In the genomic region with DNA sequence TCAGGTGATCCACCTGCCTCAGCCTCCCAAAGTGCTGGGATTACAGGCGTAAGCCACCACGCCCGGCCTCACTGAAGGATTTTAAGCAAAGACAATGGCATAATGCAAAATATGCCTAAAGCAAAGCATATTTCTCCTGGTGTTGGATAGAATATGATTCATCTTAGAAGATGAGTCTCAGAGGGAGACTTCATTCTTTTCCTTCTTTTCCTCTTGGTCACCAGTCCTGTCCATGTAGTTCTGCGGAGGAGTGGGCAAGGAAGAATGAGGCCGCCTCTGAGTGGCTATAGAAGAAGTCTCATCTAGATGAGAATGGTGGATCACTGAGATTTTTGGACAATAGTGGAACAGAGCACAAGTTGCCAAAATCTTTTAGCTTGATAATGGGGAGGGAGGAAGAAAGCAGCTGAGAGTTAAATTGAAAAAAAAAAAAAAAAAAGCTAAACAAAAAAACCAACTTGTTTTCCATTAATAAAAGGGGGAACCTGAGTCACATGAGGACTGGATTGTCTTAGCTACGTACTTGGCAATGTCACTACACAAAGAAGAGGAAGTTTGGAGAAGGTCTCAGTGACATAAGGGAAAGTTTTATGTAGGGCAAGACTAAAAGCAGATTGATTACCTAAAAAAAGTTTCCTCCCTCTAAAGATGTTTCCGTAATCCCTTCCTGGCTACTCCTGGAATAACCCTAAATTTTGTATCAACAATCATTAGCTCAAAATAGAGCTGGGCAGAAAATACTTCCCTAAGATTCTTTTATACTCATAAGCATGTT, we compare ENCODE assay signal across 14 cellular contexts. TPM values are rescaled to one million over a fixed set of nuclear protein-coding genes. Genes with fewer than 3 reads are reported as not detected.
A peak's percentile ranks its signal among the peaks of the same experiment; 100 is the strongest.
DNase-seq lines count a peak whose midpoint lies in the region; ATAC-seq and TF ChIP-seq lines count a peak whose summit lies in the region.
"Had no signal": no experiment of that assay in that cellular context is flagged by ENCODE, and none has a peak within 500 bp of the region (broad histone marks: within the 10 kb centered on the region; RNA-seq: fewer than 3 reads in every experiment).

No MANE protein-coding gene starts in this region.

- peaks cover 56% of the 10 kb centered on the region for H3K4me1 Mint-ChIP-seq in activated T-cell treated with anti-CD3 and anti-CD28 coated beads, Interleukin-2, amount 50 U/mL, for 4 hours (ENCODE audit: low read depth)

- no peak for ATAC-seq in activated T-cell treated with anti-CD3 and anti-CD28 coated beads, Interleukin-2, amount 50 U/mL, for 4 hours
- ATAC-seq in gastroesophageal sphincter (peak; percentile 51), omental fat pad (ENCODE audit: low FRiP score) (no peak)
- ATAC-seq: A549; naive thymus-derived CD8-positive, alpha-beta T cell had no signal

- peaks cover 0 to 19% (median 2%) of the 10 kb centered on the region in 3 donors for H3K4me1 ChIP-seq in gastroesophageal sphincter
- H3K4me1 ChIP-seq in subcutaneous abdominal adipose tissue (ENCODE audit: control insufficient read depth in 5 of 5, insufficient read depth in 5 of 5, low read length in 5 of 5): peaks cover 2 to 34% (median 22%) of the 10 kb centered on the region in 5 donors
- peaks cover 0 to 3% of the 10 kb centered on the region in 2 donors for H3K4me1 ChIP-seq in ascending aorta
- H3K4me1 ChIP-seq: A549 had no signal

- no peaks in the 10 kb centered on the region for H3K9me3 Mint-ChIP-seq in activated T-cell treated with anti-CD3 and anti-CD28 coated beads, Interleukin-2, amount 50 U/mL, for 4 hours
- H3K9me3 Mint-ChIP-seq: naive thymus-derived CD8-positive, alpha-beta T cell had no signal

- no peaks in the 10 kb centered on the region for H3K27me3 Mint-ChIP-seq in activated T-cell treated with anti-CD3 and anti-CD28 coated beads, Interleukin-2, amount 50 U/mL, for 4 hours (ENCODE audit: low read depth)
- H3K27me3 Mint-ChIP-seq: naive thymus-derived CD8-positive, alpha-beta T cell had no signal

- H3K9me3 ChIP-seq in gastroesophageal sphincter: no peaks in the 10 kb centered on the region
- H3K9me3 ChIP-seq in subcutaneous abdominal adipose tissue (ENCODE audit: control insufficient read depth in 5 of 5, low read length in 5 of 5): no peaks in the 10 kb centered on the region
- H3K9me3 ChIP-seq in ascending aorta: no peaks in the 10 kb centered on the region
- H3K9me3 ChIP-seq: A549 had no signal

- whole genome bisulfite sequencing in gastroesophageal sphincter (ENCODE audit: low coverage in 1 of 2), 2 donors: 75 to 78% methylated on average over 4 to 5 of the region's 7 CpGs

- H3K36me3 Mint-ChIP-seq in activated T-cell treated with anti-CD3 and anti-CD28 coated beads, Interleukin-2, amount 50 U/mL, for 4 hours (ENCODE audit: insufficient read depth): peaks cover 48% of the 10 kb centered on the region

- H3K9ac ChIP-seq in subcutaneous abdominal adipose tissue (ENCODE audit: low read length in 5 of 5): no peak overlapping the region

- H3K27me3 ChIP-seq in gastroesophageal sphincter: no peaks in the 10 kb centered on the region
- H3K27me3 ChIP-seq in subcutaneous abdominal adipose tissue (ENCODE audit: control insufficient read depth in 5 of 5, insufficient read depth in 4 of 5, low read length in 5 of 5): no peaks in the 10 kb centered on the region
- H3K27me3 ChIP-seq in ascending aorta: no peaks in the 10 kb centered on the region

- TF ChIP-seq POLR2A in gastroesophageal sphincter (IDR thresholded peaks at IDR 0.05): no peak

- TF ChIP-seq EP300 in gastroesophageal sphincter (IDR thresholded peaks at IDR 0.05): no peak

- TF ChIP-seq CTCF in gastroesophageal sphincter (IDR thresholded peaks at IDR 0.05) (no peak), omental fat pad (IDR thresholded peaks at IDR 0.05) (no peak), ascending aorta (IDR thresholded peaks at IDR 0.05) (no peak)

- H3K4me3 Mint-ChIP-seq in activated T-cell treated with anti-CD3 and anti-CD28 coated beads, Interleukin-2, amount 50 U/mL, for 4 hours: peak overlapping the region; percentile 7

- H3K36me3 ChIP-seq in gastroesophageal sphincter: no peaks in the 10 kb centered on the region
- H3K36me3 ChIP-seq in subcutaneous abdominal adipose tissue (ENCODE audit: control insufficient read depth in 5 of 5, insufficient read depth in 5 of 5, low read length in 5 of 5): peaks cover 0 to 9% (median 0%) of the 10 kb centered on the region in 5 donors
- H3K36me3 ChIP-seq in ascending aorta: no peaks in the 10 kb centered on the region

- intact Hi-C loops in ascending aorta (cut with DNase I): no loop called here

- peak overlapping the region in 2 of 4 donors; percentile 19 to 22 for H3K27ac ChIP-seq in gastroesophageal sphincter
- peak overlapping the region; percentile 52 for H3K27ac ChIP-seq in subcutaneous abdominal adipose tissue (ENCODE audit: low read depth, low read length)
- H3K27ac ChIP-seq in ascending aorta: no peak overlapping the region
- H3K27ac ChIP-seq: A549, epithelial cell of prostate had no signal

- H3K4me3 ChIP-seq in gastroesophageal sphincter (no peak overlapping the region), subcutaneous abdominal adipose tissue (ENCODE audit: low read depth in 1 of 5, low read length in 5 of 5) (no peak overlapping the region), ascending aorta (no peak overlapping the region)
- H3K4me3 ChIP-seq: A549 had no signal

- no peak for DNase-seq in activated T-cell treated with anti-CD3 and anti-CD28 coated beads, Interleukin-2, amount 50 U/mL, for 4 hours
- DNase-seq in activated T-cell treated with anti-CD3 and anti-CD28 coated beads, Interleukin-2, amount 50 U/mL, for 48 hours: no peak
- DNase-seq in SIG-M5 (lab: John Stamatoyannopoulos, UW) (peak; percentile 19), omental fat pad (ENCODE audit: low spot score) (no peak), ascending aorta (ENCODE audit: low spot score in 2 of 2) (no peak)
- no peak for DNase-seq in stimulated activated naive CD4-positive, alpha-beta T cell (lab: John Stamatoyannopoulos, UW)
- DNase-seq: naive thymus-derived CD8-positive, alpha-beta T cell; NCI-H1105; NCI-H526 treated with DMSO at 0.1 percent for 48 hours; stimulated activated CD4-positive, alpha-beta T cell treated with anti-CD3 and anti-CD28 coated beads, Interleukin-15, amount 100 ng/mL, for 24 hours had no signal

RNA-seq across cellular contexts. Expression of gene CD83, which starts 5.9 kb away (rescaled TPM):
- total RNA-seq in activated T-cell treated with anti-CD3 and anti-CD28 coated beads, Interleukin-2, amount 50 U/mL, for 4 hours: 10 to 100 TPM; 27.4 to 49.8 (median 27.5) TPM
- total RNA-seq in gastroesophageal sphincter (1 to 10 TPM in 3 of 4 donors, under 1 TPM in 1; 0.31 to 4.3 (median 2.1) TPM), omental fat pad (10 to 100 TPM in 2 of 4 donors, 1 to 10 TPM in 2; 4.9 to 20.4 (median 12.4) TPM), ascending aorta (0.11 TPM)
